ENCODE assay signal across 22 cellular contexts in genomic region chr5:106017243-106017857, GRCh38.
DNase-seq lines count a peak whose midpoint lies in the region; ATAC-seq, FAIRE-seq and TF ChIP-seq lines count a peak whose summit lies in the region.
"Had no signal": no experiment of that assay in that cellular context is flagged by ENCODE, and none has a peak within 500 bp of the region (broad histone marks: within the 10 kb centered on the region; RNA-seq: fewer than 3 reads in every experiment).

No MANE protein-coding gene starts in this region.

- TF ChIP-seq CTCF in A673 (conservative IDR thresholded peaks at IDR 0.05; ENCODE audit: low read depth, low read length) (no peak), HEK293 (tag by site-specific recombination; IDR thresholded peaks at IDR 0.05) (no peak), K562 (IDR thresholded peaks at IDR 0.05 in 2 of 3, conservative IDR thresholded peaks at IDR 0.05 in 1 of 3; ENCODE audit: insufficient read depth in 2 of 3, low read depth in 1 of 3, low read length in 3 of 3) (no peak), neural progenitor cell (IDR thresholded peaks at IDR 0.05) (no peak)

- no peaks in the 10 kb centered on the region for H3K36me3 ChIP-seq in A673 (ENCODE audit: insufficient read depth, low read length, poor library complexity, severe bottlenecking)
- no peaks in the 10 kb centered on the region for H3K36me3 ChIP-seq in HEK293 (ENCODE audit: control insufficient read depth in 2 of 2, insufficient read depth in 1 of 2, low read length in 2 of 2)
- no peaks in the 10 kb centered on the region for H3K36me3 ChIP-seq in K562 (ENCODE audit: control insufficient read depth, insufficient read depth, low read length)
- no peaks in the 10 kb centered on the region for H3K36me3 ChIP-seq in neural progenitor cell
- H3K36me3 ChIP-seq: BLaER1, SJSA1 had no signal

- peaks cover 18% of the 10 kb centered on the region for H3K4me1 ChIP-seq in A673 (ENCODE audit: insufficient read depth, low read length, poor library complexity, severe bottlenecking)
- H3K4me1 ChIP-seq in HEK293 (ENCODE audit: control insufficient read depth, insufficient read depth, low read length) = peaks cover 4% of the 10 kb centered on the region; the same call in 1 of the 2 replicates
- no peaks in the 10 kb centered on the region for H3K4me1 ChIP-seq in K562 (replicated peaks in 1 of 2; ENCODE audit: control insufficient read depth in 2 of 2, insufficient read depth in 2 of 2, low read length in 2 of 2)
- H3K4me1 ChIP-seq in neural progenitor cell = no peaks in the 10 kb centered on the region
- H3K4me1 ChIP-seq: BLaER1 had no signal

- ATAC-seq in K562 (no peak), HG03442 (IDR thresholded peaks at IDR 0.05; ENCODE audit: unreplicated experiment) (no peak), GM18520 (IDR thresholded peaks at IDR 0.05; ENCODE audit: unreplicated experiment) (no peak), HG03457 (IDR thresholded peaks at IDR 0.05; ENCODE audit: unreplicated experiment) (no peak)
- ATAC-seq: Right ventricle myocardium inferior had no signal

- H3K27me3 ChIP-seq in A673 (replicated peaks; ENCODE audit: insufficient read depth, low read depth, low read length, poor library complexity) (no peaks in the 10 kb centered on the region), K562 (ENCODE audit: control insufficient read depth in 2 of 2, insufficient read depth in 2 of 2, low read length in 2 of 2) (no peaks in the 10 kb centered on the region), neural progenitor cell (no peaks in the 10 kb centered on the region)
- H3K27me3 ChIP-seq: BLaER1, SJSA1 had no signal

- H3K4me2 ChIP-seq in K562 (ENCODE audit: insufficient read depth, low read length) (no peak overlapping the region), neural progenitor cell (no peak overlapping the region)
- H3K4me2 ChIP-seq: BLaER1, KMS-11, PC-9 had no signal

- peak overlapping the region; percentile 88 for H3K27ac ChIP-seq in A673 (ENCODE audit: low read depth, low read length, poor library complexity, severe bottlenecking)
- H3K27ac ChIP-seq in HEK293 (ENCODE audit: extremely low read depth, low read depth, low read length) = no peak overlapping the region
- H3K27ac ChIP-seq in K562 (ENCODE audit: extremely low read depth, low read depth, low read length) = no peak overlapping the region
- no peak overlapping the region for H3K27ac ChIP-seq in neural progenitor cell
- H3K27ac ChIP-seq: BLaER1, GM23248, KMS-11, PC-9, SJSA1 had no signal

- no peaks in the 10 kb centered on the region for H3K9me3 Mint-ChIP-seq in neural progenitor cell

- BruUV-seq in A673 (replicated peaks; lab: Mats Ljungman, UMichigan) = no TSS peak
- BruUV-seq in K562 (replicated peaks; lab: Mats Ljungman, UMichigan) = no TSS peak

- H3K9me3 ChIP-seq in A673 (ENCODE audit: low read depth, low read length, poor library complexity, severe bottlenecking) (no peaks in the 10 kb centered on the region), HEK293 (ENCODE audit: control insufficient read depth, insufficient read depth, low read depth, low read length) (no peaks in the 10 kb centered on the region), K562 (replicated peaks; ENCODE audit: control insufficient read depth, insufficient read depth, low read depth, low read length) (no peaks in the 10 kb centered on the region), neural progenitor cell (ENCODE audit: low read depth) (no peaks in the 10 kb centered on the region)
- H3K9me3 ChIP-seq: BLaER1, SJSA1 had no signal

- H3K79me2 ChIP-seq in K562 (ENCODE audit: control insufficient read depth, insufficient read depth, low read length) (no peaks in the 10 kb centered on the region), neural progenitor cell (ENCODE audit: low read depth) (no peaks in the 10 kb centered on the region)

- H3F3A ChIP-seq in neural progenitor cell (ENCODE audit: low read depth) = no peaks in the 10 kb centered on the region

- H3K9me1 ChIP-seq in K562 (ENCODE audit: control insufficient read depth, insufficient read depth, low read length) = no peaks in the 10 kb centered on the region

- no peaks in the 10 kb centered on the region for H3K4me1 Mint-ChIP-seq in neural progenitor cell
- H3K4me1 Mint-ChIP-seq: CD4-positive, CD25-positive, alpha-beta regulatory T cell had no signal

- CTCF ChIA-PET in A673 (lab: Charles Lee) = interaction anchor here (0.6 kb wide), 1 partner anchor 553 kb away, joined by 4 read pairs; no protein-coding TSS in a partner anchor
- CTCF ChIA-PET in HEK293 (lab: Yijun Ruan, JAX) = interaction anchor here (0.6 to 0.7 kb wide), 3 partner anchors 8 to 516 kb away, joined by 3 to 4 read pairs (median 3); no protein-coding TSS in a partner anchor
- CTCF ChIA-PET in K562 (lab: Yijun Ruan, JAX; ENCODE audit: low intra/inter-chr PET ratio) = no interaction called here

- H3K9ac ChIP-seq in K562 (ENCODE audit: insufficient read depth in 1 of 2, low read depth in 2 of 2, low read length in 2 of 2) (no peak overlapping the region), neural progenitor cell (no peak overlapping the region)
- H3K9ac ChIP-seq: BLaER1, GM23248, KMS-11 had no signal

- POLR2A ChIA-PET in A673 (lab: Charles Lee; ENCODE audit: low non-redundant PET) (interaction anchor here (0.6 to 1.0 kb wide), 2 partner anchors 619 to 1372 kb away, joined by 4 to 7 read pairs; no protein-coding TSS in a partner anchor), HEK293 (lab: Yijun Ruan, JAX) (no interaction called here), K562 (lab: Yijun Ruan, JAX) (no interaction called here)

- in situ Hi-C loops in K562 (cut with MboI) = no loop called here

- no peak overlapping the region for H3K4me3 Mint-ChIP-seq in neural progenitor cell
- H3K4me3 Mint-ChIP-seq: CD4-positive, CD25-positive, alpha-beta regulatory T cell had no signal

- no peak for TF ChIP-seq EP300 in K562 (IDR thresholded peaks at IDR 0.05; ENCODE audit: low read length)

- intact Hi-C loops in A673 (cut with micrococcal nuclease; ENCODE audit: unreplicated experiment) (loop anchor here (1.0 to 5.0 kb wide), 4 partner anchors 735 to 1671 kb away; no protein-coding TSS in a partner anchor), K562 (cut with micrococcal nuclease) (no loop called here)

- FAIRE-seq in K562 (lab: Jason Lieb, UNC) = no peak
- FAIRE-seq: GM18507 had no signal

- H3K27ac Mint-ChIP-seq in neural progenitor cell = no peak overlapping the region
- H3K27ac Mint-ChIP-seq: CD4-positive, CD25-positive, alpha-beta regulatory T cell had no signal

- no peak for TF ChIP-seq RAD21 in K562 (CRISPR knock-in tag; conservative IDR thresholded peaks at IDR 0.05 in 1 of 2, IDR thresholded peaks at IDR 0.05 in 1 of 2)

- H3K4me3 ChIP-seq in A673 (ENCODE audit: low read depth, low read length, poor library complexity, severe bottlenecking) = no peak overlapping the region
- no peak overlapping the region for H3K4me3 ChIP-seq in HEK293 (ENCODE audit: low read depth, low read length)
- no peak overlapping the region for H3K4me3 ChIP-seq in K562
- H3K4me3 ChIP-seq in neural progenitor cell = no peak overlapping the region
- H3K4me3 ChIP-seq: BLaER1, GM23248, PC-9, SJSA1 had no signal

- TF ChIP-seq POLR2A in K562 (conservative IDR thresholded peaks at IDR 0.05) = no peak

- H3K36me3 Mint-ChIP-seq in neural progenitor cell = no peaks in the 10 kb centered on the region
- H3K36me3 Mint-ChIP-seq: CD4-positive, CD25-positive, alpha-beta regulatory T cell had no signal

- H3K27me3 Mint-ChIP-seq in neural progenitor cell (ENCODE audit: insufficient read depth, low read depth) = no peaks in the 10 kb centered on the region
- H3K27me3 Mint-ChIP-seq: CD4-positive, CD25-positive, alpha-beta regulatory T cell had no signal

- DNase-seq in A673 (ENCODE audit: low spot score) (peak; percentile 87), K562 (ENCODE audit: extremely low read depth in 1 of 4, low spot score in 3 of 4) (no peak), neural progenitor cell (ENCODE audit: low spot score) (no peak)
- DNase-seq: CD4-positive, CD25-positive, alpha-beta regulatory T cell; GM23248; HCEC 1CT; MM.1S; NCI-H2029; NCI-H446; NCI-H526; NCI-H82; NK-92 treated with Interleukin-12 subunit alpha and Interleukin-12 subunit beta, amount 100 ng/mL, for 24 hours; PC-9 had no signal

- no peaks in the 10 kb centered on the region for H4K20me1 ChIP-seq in K562 (replicated peaks; ENCODE audit: control insufficient read depth, insufficient read depth, low read length)
- no peaks in the 10 kb centered on the region for H4K20me1 ChIP-seq in neural progenitor cell (ENCODE audit: low read depth)
- H4K20me1 ChIP-seq: BLaER1 had no signal

- 5% methylated on average over 1 of the region's 1 CpG for WGBS in K562 (ENCODE audit: insufficient coverage, low coverage, missing lambda C conversion rate)

- H2AFZ ChIP-seq in K562 (ENCODE audit: low read depth, low read length) = no peak overlapping the region
- H2AFZ ChIP-seq in neural progenitor cell (replicated peaks) = peak overlapping the region; percentile 45
- H2AFZ ChIP-seq: GM23248, PC-9 had no signal

TF ChIP-seq in HEK293, 187 proteins besides CTCF, POLR2A, EP300 and RAD21 (continues in another document):
- TF ChIP-seq ZNF366 (tag by site-specific recombination; conservative IDR thresholded peaks at IDR 0.05) (peak; percentile 82), IKZF3 (tag by site-specific recombination; IDR thresholded peaks at IDR 0.05) (no peak), ZSCAN16 (tag by site-specific recombination; IDR thresholded peaks at IDR 0.05) (no peak), PBX3 (CRISPR knock-in tag; IDR thresholded peaks at IDR 0.05) (no peak)

TF ChIP-seq in K562, 482 proteins besides CTCF, POLR2A, EP300 and RAD21 (continues in another document):
- no peak for TF ChIP-seq ZBTB26 (CRISPR knock-in tag; IDR thresholded peaks at IDR 0.05)
- TF ChIP-seq ZNF57 (CRISPR knock-in tag; IDR thresholded peaks at IDR 0.05) = no peak
- TF ChIP-seq TRIM24 (IDR thresholded peaks at IDR 0.05) = no peak
- TF ChIP-seq EHMT2 (IDR thresholded peaks at IDR 0.05) = no peak
- TF ChIP-seq FOXP1 (CRISPR knock-in tag; IDR thresholded peaks at IDR 0.05) = no peak
- TF ChIP-seq ARNT (IDR thresholded peaks at IDR 0.05) = no peak
- TF ChIP-seq HNRNPK (IDR thresholded peaks at IDR 0.05; ENCODE audit: low read depth, low read length, poor library complexity, severe bottlenecking) = peak; percentile 47
